1 cellular context compared by ENCODE assay signal in genomic region chrX:70423937-70424336, GRCh38.
TF ChIP-seq lines count a peak whose summit lies in the region.

No MANE protein-coding gene starts in this region.

TF ChIP-seq in SK-N-SH, 30 proteins besides CTCF, POLR2A, EP300 and RAD21:
- no peak for TF ChIP-seq FOXJ3 (CRISPR knock-in tag; IDR thresholded peaks at IDR 0.05)
- TF ChIP-seq USF2 (IDR thresholded peaks at IDR 0.05; ENCODE audit: borderline replicate concordance, low read depth, low read length): no peak
- TF ChIP-seq NRF1 (IDR thresholded peaks at IDR 0.05; ENCODE audit: low read depth, low read length): no peak
- no peak for TF ChIP-seq TAF1 (IDR thresholded peaks at IDR 0.05; ENCODE audit: borderline replicate concordance, low read depth, low read length)
- no peak for TF ChIP-seq PBX3 (IDR thresholded peaks at IDR 0.05)
- no peak for TF ChIP-seq TCF12 (IDR thresholded peaks at IDR 0.05)
- no peak for TF ChIP-seq ELF1 (IDR thresholded peaks at IDR 0.05)
- no peak for TF ChIP-seq YY1 (IDR thresholded peaks at IDR 0.05; ENCODE audit: low read depth)
- no peak for TF ChIP-seq SMC3 (IDR thresholded peaks at IDR 0.05; ENCODE audit: low read depth, low read length)
- TF ChIP-seq MEF2A (IDR thresholded peaks at IDR 0.05; ENCODE audit: borderline replicate concordance, low read depth): no peak
- no peak for TF ChIP-seq REST (IDR thresholded peaks at IDR 0.05; ENCODE audit: low read depth, low read length)
- no peak for TF ChIP-seq ZBTB33 (IDR thresholded peaks at IDR 0.05; ENCODE audit: borderline replicate concordance, low read depth)
- TF ChIP-seq EZH2phosphoT487 (IDR thresholded peaks at IDR 0.05; ENCODE audit: borderline replicate concordance, low read depth): no peak
- TF ChIP-seq IRF3 (IDR thresholded peaks at IDR 0.05; ENCODE audit: low read depth, low read length): no peak
- no peak for TF ChIP-seq FOXM1 (IDR thresholded peaks at IDR 0.05; ENCODE audit: low read depth)
- no peak for TF ChIP-seq FOSL2 (IDR thresholded peaks at IDR 0.05; ENCODE audit: borderline replicate concordance, low read depth)
